1 cellular context compared by ENCODE assay signal in genomic region chr5:117682416-117682815, GRCh38.
TF ChIP-seq lines count a peak whose summit lies in the region.

No MANE protein-coding gene starts in this region.

TF ChIP-seq in HCT116, 20 proteins besides CTCF, POLR2A, EP300 and RAD21 (continued from another document):
- TF ChIP-seq ZBTB33 (IDR thresholded peaks at IDR 0.05; ENCODE audit: extremely low read depth, insufficient replicate concordance, low read length), result no peak
- TF ChIP-seq SIN3A (IDR thresholded peaks at IDR 0.05; ENCODE audit: low read depth), result no peak
- no peak for TF ChIP-seq ZFX (IDR thresholded peaks at IDR 0.05)
- TF ChIP-seq SP1 (IDR thresholded peaks at IDR 0.05; ENCODE audit: low read depth), result no peak
TF ChIP-seq in HCT116: peak in this region for 0.
